In genomic region chr4:132642196-132642817, GRCh38 we compare ENCODE assay signal across 8 cellular contexts.
DNase-seq lines count a peak whose midpoint lies in the region; TF ChIP-seq lines count a peak whose summit lies in the region.

No MANE protein-coding gene starts in this region.

- H3K36me3 ChIP-seq in MM.1S (replicated peaks; ENCODE audit: insufficient read depth, low read length) (no peaks in the 10 kb centered on the region), testis (ENCODE audit: low read depth, missing control alignments) (no peaks in the 10 kb centered on the region)

- no peak overlapping the region for H2AFZ ChIP-seq in MM.1S (ENCODE audit: low read length)

- no peaks in the 10 kb centered on the region; the same call in 1 of the 2 replicates for H3K9me3 ChIP-seq in MM.1S (replicated peaks; ENCODE audit: insufficient read depth, low read length)
- no peaks in the 10 kb centered on the region for H3K9me3 ChIP-seq in testis

- no peak overlapping the region for H3K4me2 ChIP-seq in MM.1S (ENCODE audit: low read depth, low read length)

- WGBS in testis, 2 donors, result 18 to 22% methylated on average over 5 of the region's 5 CpGs

- TF ChIP-seq POLR2A in testis (IDR thresholded peaks at IDR 0.05), result no peak

- no peaks in the 10 kb centered on the region for H3F3A ChIP-seq in MM.1S (ENCODE audit: insufficient read depth, low read length)

- H3K79me2 ChIP-seq in MM.1S (ENCODE audit: low read length), result no peaks in the 10 kb centered on the region

- in situ Hi-C loops in Caki2 (cut with HindIII; ENCODE audit: low pct_unique_long_range_greater_than_20kb, low sequenced_read_pairs), result no loop called here

- no peaks in the 10 kb centered on the region for H4K20me1 ChIP-seq in MM.1S (ENCODE audit: insufficient read depth, low read length)

- no peaks in the 10 kb centered on the region for H3K9me2 ChIP-seq in MM.1S (replicated peaks; ENCODE audit: insufficient read depth, low read length)

- TF ChIP-seq CTCF in GM20000 (IDR thresholded peaks at IDR 0.05; ENCODE audit: extremely low read depth, missing control alignments) (peak; percentile 54), MM.1S (IDR thresholded peaks at IDR 0.05; ENCODE audit: low read length) (peak; percentile 86), testis (IDR thresholded peaks at IDR 0.05) (peak; percentile 18 to 62 (median 52))

- H3K4me1 ChIP-seq in MM.1S (ENCODE audit: low read length), result no peaks in the 10 kb centered on the region
- H3K4me1 ChIP-seq in testis, result no peaks in the 10 kb centered on the region

- intact Hi-C loops in testis (cut with DNase I; ENCODE audit: low total_unique reads), result no loop called here

- no peaks in the 10 kb centered on the region for H3K27me3 ChIP-seq in MM.1S (replicated peaks; ENCODE audit: insufficient read depth, low read length)
- H3K27me3 ChIP-seq in testis, result no peaks in the 10 kb centered on the region

- no peak overlapping the region for H3K4me3 ChIP-seq in MM.1S (ENCODE audit: low read length)
- no peak overlapping the region for H3K4me3 ChIP-seq in testis

- DNase-seq in Caki2 (ENCODE audit: low read depth) (peak; percentile 29), GM20000 (ENCODE audit: low spot score) (peak; percentile 27), MM.1S (peak; percentile 65), SKM-1 treated with dmso at 0.1 percent for 144 hours (lab: John Stamatoyannopoulos, UW; ENCODE audit: unreplicated experiment) (peak; percentile 61), glomerular endothelial cell (ENCODE audit: extremely low read depth, low read depth, low spot score) (peak; percentile 39), testis (peak; percentile 43), activated gamma-delta T cell treated with Interleukin-2 at 50 U/mL for 16 hours (no peak)
- DNase-seq in stimulated activated CD4-positive, alpha-beta T cell treated with anti-CD3 and anti-CD28 coated beads, Interleukin-2, amount 100 ng/mL, for 24 hours, result no peak

- no peak overlapping the region for H3K9ac ChIP-seq in MM.1S (ENCODE audit: low read length)

- H3K27ac ChIP-seq in MM.1S (ENCODE audit: low read length), result no peak overlapping the region
- H3K27ac ChIP-seq in testis, result no peak overlapping the region

Comparison
In these comparisons a context has a peak if more than half of its experiments do, and no peak if none do; other contexts are left out.
1. DNase-seq: peak in Caki2 (single experiment), GM20000 (single experiment), MM.1S (single experiment), SKM-1 treated with dmso at 0.1 percent for 144 hours (single experiment), glomerular endothelial cell (single experiment) and testis (single experiment); none in activated gamma-delta T cell treated with Interleukin-2 at 50 U/mL for 16 hours (single experiment) and stimulated activated CD4-positive, alpha-beta T cell treated with anti-CD3 and anti-CD28 coated beads, Interleukin-2, amount 100 ng/mL, for 24 hours (0 of 2).
2. Peak in every context shown above with its lines, with median percentiles within 50 percentile points of each other: CTCF ChIP-seq.